In genomic region chr20:62388839-62389600, GRCh38 we compare ENCODE assay signal across 1 cellular context.
TF ChIP-seq lines count a peak whose summit lies in the region.

No MANE protein-coding gene starts in this region.

TF ChIP-seq in IMR-90, 13 proteins besides CTCF, POLR2A, EP300 and RAD21:
- TF ChIP-seq MAZ (IDR thresholded peaks at IDR 0.05; ENCODE audit: borderline replicate concordance, low read depth, low read length) (no peak), CHD1 (IDR thresholded peaks at IDR 0.05; ENCODE audit: low read depth, low read length) (no peak), RFX5 (IDR thresholded peaks at IDR 0.05; ENCODE audit: low read depth, low read length) (no peak), NFE2L2 (IDR thresholded peaks at IDR 0.05; ENCODE audit: low read depth, low read length) (no peak), CEBPB (IDR thresholded peaks at IDR 0.05; ENCODE audit: low read depth, low read length) (no peak), ELK1 (IDR thresholded peaks at IDR 0.05; ENCODE audit: borderline replicate concordance, low read depth, low read length) (no peak), BHLHE40 (IDR thresholded peaks at IDR 0.05; ENCODE audit: low read depth, low read length) (no peak), FOS (IDR thresholded peaks at IDR 0.05; ENCODE audit: low read depth, low read length) (no peak), MAFK (IDR thresholded peaks at IDR 0.05; ENCODE audit: low read depth, low read length) (no peak), RCOR1 (IDR thresholded peaks at IDR 0.05; ENCODE audit: insufficient replicate concordance, low read length) (no peak), MXI1 (IDR thresholded peaks at IDR 0.05; ENCODE audit: borderline replicate concordance, low read depth, low read length) (no peak), SMC3 (IDR thresholded peaks at IDR 0.05; ENCODE audit: low read depth, low read length) (no peak)
- TF ChIP-seq, protein P1, sequence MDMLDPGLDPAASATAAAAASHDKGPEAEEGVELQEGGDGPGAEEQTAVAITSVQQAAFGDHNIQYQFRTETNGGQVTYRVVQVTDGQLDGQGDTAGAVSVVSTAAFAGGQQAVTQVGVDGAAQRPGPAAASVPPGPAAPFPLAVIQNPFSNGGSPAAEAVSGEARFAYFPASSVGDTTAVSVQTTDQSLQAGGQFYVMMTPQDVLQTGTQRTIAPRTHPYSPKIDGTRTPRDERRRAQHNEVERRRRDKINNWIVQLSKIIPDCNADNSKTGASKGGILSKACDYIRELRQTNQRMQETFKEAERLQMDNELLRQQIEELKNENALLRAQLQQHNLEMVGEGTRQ (IDR thresholded peaks at IDR 0.05; ENCODE audit: low read depth, low read length), result no peak
